In genomic region chr6:44305200-44305725, GRCh38 we compare ENCODE assay signal across 23 cellular contexts. TPM values are rescaled to one million over a fixed set of nuclear protein-coding genes. Genes with fewer than 3 reads are reported as not detected.
DNase-seq lines count a peak whose midpoint lies in the region; ATAC-seq, FAIRE-seq and TF ChIP-seq lines count a peak whose summit lies in the region.
"Had no signal": no experiment of that assay in that cellular context is flagged by ENCODE, and none has a peak within 500 bp of the region (broad histone marks: within the 10 kb centered on the region; RNA-seq: fewer than 3 reads in every experiment).

No MANE protein-coding gene starts in this region.

- no peaks in the 10 kb centered on the region for H3K27me3 ChIP-seq in K562 (ENCODE audit: control insufficient read depth in 2 of 2, insufficient read depth in 2 of 2, low read length in 2 of 2)
- no peaks in the 10 kb centered on the region for H3K27me3 ChIP-seq in right cardiac atrium (ENCODE audit: control insufficient read depth, insufficient read depth)
- H3K27me3 ChIP-seq: breast epithelium, gastroesophageal sphincter had no signal

- H3K27me3 Mint-ChIP-seq in nephron progenitor cell (ENCODE audit: low read depth, poor library complexity): no peaks in the 10 kb centered on the region
- H3K27me3 Mint-ChIP-seq: activated CD4-positive, alpha-beta T cell treated with anti-CD3 and anti-CD28 coated beads, Interleukin-2, amount 10 ng/mL, durations not matched to agents 7 days and 5 days; CD8-positive, alpha-beta memory T cell; type B pancreatic cell had no signal

- peak overlapping the region; percentile 75 for H3K27ac Mint-ChIP-seq in nephron progenitor cell
- H3K27ac Mint-ChIP-seq: activated CD4-positive, alpha-beta T cell treated with anti-CD3 and anti-CD28 coated beads, Interleukin-2, amount 10 ng/mL, durations not matched to agents 7 days and 5 days; nephron; type B pancreatic cell had no signal

- H3K36me3 Mint-ChIP-seq in nephron progenitor cell (ENCODE audit: low read depth): peaks cover 56% of the 10 kb centered on the region

- H3K27ac ChIP-seq in HEK293 (ENCODE audit: extremely low read depth, low read depth, low read length) (no peak overlapping the region), K562 (ENCODE audit: extremely low read depth, low read depth, low read length) (peak overlapping the region; percentile 62; the same call in 2 of the 3 replicates), right cardiac atrium (ENCODE audit: low read length) (no peak overlapping the region)
- H3K27ac ChIP-seq: breast epithelium, gastroesophageal sphincter, RWPE1, SK-N-MC had no signal

- WGBS in K562 (ENCODE audit: insufficient coverage, low coverage, missing lambda C conversion rate): 84% methylated on average over 5 of the region's 5 CpGs
- 84% methylated on average over 5 of the region's 5 CpGs for WGBS in right cardiac atrium

- no peak overlapping the region for H3K4me2 ChIP-seq in K562 (ENCODE audit: insufficient read depth, low read length)

- peaks cover 25 to 99% of the 10 kb centered on the region in 2 experiments for H3K36me3 ChIP-seq in HEK293 (ENCODE audit: control insufficient read depth in 2 of 2, insufficient read depth in 1 of 2, low read length in 2 of 2)
- H3K36me3 ChIP-seq in K562 (ENCODE audit: control insufficient read depth, insufficient read depth, low read length): peaks cover 93% of the 10 kb centered on the region
- H3K36me3 ChIP-seq: breast epithelium had no signal

- no peak for TF ChIP-seq EP300 in K562 (IDR thresholded peaks at IDR 0.05; ENCODE audit: low read length)

- peaks cover 13% of the 10 kb centered on the region for H3K4me1 Mint-ChIP-seq in nephron progenitor cell
- H3K4me1 Mint-ChIP-seq: nephron had no signal

- H3K79me2 ChIP-seq in K562 (ENCODE audit: control insufficient read depth, insufficient read depth, low read length): no peaks in the 10 kb centered on the region

- intact Hi-C loops in K562 (cut with micrococcal nuclease): no loop called here
- intact Hi-C loops in right cardiac atrium (cut with DNase I): no loop called here

- CTCF ChIA-PET in HEK293 (lab: Yijun Ruan, JAX) (interaction anchor here (0.5 to 7.1 kb wide), 25 partner anchors 7 to 205 kb away, joined by 3 to 117 read pairs (median 4); partner anchors contain the start of genes AARS2, SLC35B2 and TMEM151B), K562 (lab: Yijun Ruan, JAX; ENCODE audit: low intra/inter-chr PET ratio) (interaction anchor here (1.8 kb wide), 1 partner anchor 37 kb away, joined by 7 read pairs; no protein-coding TSS in a partner anchor)

- no peaks in the 10 kb centered on the region; the same call in 1 of the 2 replicates for H4K20me1 ChIP-seq in K562 (replicated peaks; ENCODE audit: control insufficient read depth, insufficient read depth, low read length)

- H3K4me3 ChIP-seq in HEK293 (ENCODE audit: low read depth, low read length): no peak overlapping the region
- no peak overlapping the region for H3K4me3 ChIP-seq in K562
- no peak overlapping the region for H3K4me3 ChIP-seq in right cardiac atrium (ENCODE audit: low read length)
- H3K4me3 ChIP-seq: breast epithelium, gastroesophageal sphincter, mucosa of descending colon, SK-N-MC had no signal

- BruUV-seq in K562 (replicated peaks; lab: Mats Ljungman, UMichigan): no TSS peak

- no peak for TF ChIP-seq RAD21 in K562 (CRISPR knock-in tag; conservative IDR thresholded peaks at IDR 0.05 in 1 of 2, IDR thresholded peaks at IDR 0.05 in 1 of 2)

- no peaks in the 10 kb centered on the region for H3K9me1 ChIP-seq in K562 (ENCODE audit: control insufficient read depth, insufficient read depth, low read length)

- TF ChIP-seq POLR2A in K562 (conservative IDR thresholded peaks at IDR 0.05): no peak

- peak; percentile 14 for DNase-seq in GM13976 (ENCODE audit: low spot score)
- no peak for DNase-seq in K562 (ENCODE audit: extremely low read depth in 1 of 4, low spot score in 3 of 4)
- DNase-seq in nephron progenitor cell: no peak
- DNase-seq in GM19238 (ENCODE audit: insufficient read length, low spot score): no peak
- DNase-seq in right cardiac atrium: no peak
- DNase-seq: NCI-H2029, NCI-H748 treated with DMSO at 0.1 percent for 48 hours had no signal

- H3K9ac ChIP-seq in K562 (ENCODE audit: insufficient read depth in 1 of 2, low read depth in 2 of 2, low read length in 2 of 2): peak overlapping the region in 1 of 2 experiments; percentile 30; a peak in 2 of 4 replicates

- H3K4me3 Mint-ChIP-seq in nephron progenitor cell: no peak overlapping the region
- H3K4me3 Mint-ChIP-seq: activated CD4-positive, alpha-beta T cell treated with anti-CD3 and anti-CD28 coated beads, Interleukin-2, amount 10 ng/mL, durations not matched to agents 7 days and 5 days; CD8-positive, alpha-beta memory T cell; nephron; type B pancreatic cell had no signal

- ATAC-seq in K562: peak; percentile 3; the same call in 1 of the 3 replicates
- ATAC-seq in GM21360 (IDR thresholded peaks at IDR 0.05; ENCODE audit: unreplicated experiment): no peak
- ATAC-seq in right cardiac atrium: no peak
- ATAC-seq: left ventricle myocardium superior had no signal

- POLR2A ChIA-PET in HEK293 (lab: Yijun Ruan, JAX): interaction anchor here (0.6 to 3.5 kb wide), 12 partner anchors 7 to 209 kb away, joined by 3 to 20 read pairs (median 4); partner anchors contain the start of genes AARS2, CDC5L and HSP90AB1
- POLR2A ChIA-PET in K562 (lab: Yijun Ruan, JAX): interaction anchor here (0.5 to 11.9 kb wide), 12 partner anchors 8 to 536 kb away, joined by 3 to 116 read pairs (median 4); partner anchors contain the start of genes AARS2 and HSP90AB1

- no peak overlapping the region for H2AFZ ChIP-seq in K562 (ENCODE audit: low read depth, low read length)

- TF ChIP-seq CTCF in GM13976 (IDR thresholded peaks at IDR 0.05; ENCODE audit: borderline replicate concordance, control extremely low read depth, extremely low read depth, insufficient read depth, missing control alignments) (no peak), HEK293 (tag by site-specific recombination; IDR thresholded peaks at IDR 0.05) (no peak), K562 (IDR thresholded peaks at IDR 0.05 in 2 of 3, conservative IDR thresholded peaks at IDR 0.05 in 1 of 3; ENCODE audit: insufficient read depth in 2 of 3, low read depth in 1 of 3, low read length in 3 of 3) (no peak), nephron progenitor cell (IDR thresholded peaks at IDR 0.05) (no peak)

- no peak for FAIRE-seq in K562 (lab: Jason Lieb, UNC)
- FAIRE-seq: endometrium, islet of Langerhans had no signal

- H3K9me3 ChIP-seq in HEK293 (ENCODE audit: control insufficient read depth, insufficient read depth, low read depth, low read length) (no peaks in the 10 kb centered on the region), K562 (replicated peaks; ENCODE audit: control insufficient read depth, insufficient read depth, low read depth, low read length) (no peaks in the 10 kb centered on the region), right cardiac atrium (ENCODE audit: control insufficient read depth, low read length) (no peaks in the 10 kb centered on the region)
- H3K9me3 ChIP-seq: breast epithelium, gastroesophageal sphincter, mucosa of descending colon had no signal

- in situ Hi-C loops in GM13976 (cut with MboI; ENCODE audit: low sequenced_read_pairs, unreplicated experiment): no loop called here
- in situ Hi-C loops in K562 (cut with MboI): no loop called here

- no peaks in the 10 kb centered on the region for H3K9me3 Mint-ChIP-seq in nephron progenitor cell
- H3K9me3 Mint-ChIP-seq: activated CD4-positive, alpha-beta T cell treated with anti-CD3 and anti-CD28 coated beads, Interleukin-2, amount 10 ng/mL, durations not matched to agents 7 days and 5 days; CD8-positive, alpha-beta memory T cell; nephron; type B pancreatic cell had no signal

- no peaks in the 10 kb centered on the region for H3K4me1 ChIP-seq in HEK293 (ENCODE audit: control insufficient read depth, insufficient read depth, low read length)
- peaks cover 2 to 17% of the 10 kb centered on the region in 2 experiments; a peak in 3 of 5 replicates for H3K4me1 ChIP-seq in K562 (replicated peaks in 1 of 2; ENCODE audit: control insufficient read depth in 2 of 2, insufficient read depth in 2 of 2, low read length in 2 of 2)
- no peaks in the 10 kb centered on the region for H3K4me1 ChIP-seq in right cardiac atrium (ENCODE audit: control insufficient read depth, insufficient read depth, low read length)
- H3K4me1 ChIP-seq: breast epithelium, gastroesophageal sphincter had no signal

RNA-seq across cellular contexts. Expression of gene AARS2, which starts 7.9 kb away (rescaled TPM):
- total RNA-seq in K562 (2011; cell fraction: chromatin; rRNA removed; ENCODE audit: low replicate concordance): 36.2 and 99.3 TPM in 2 replicates
- 53.7 and 56.5 TPM in 2 replicates for total RNA-seq in K562 (2011; cell fraction: nucleolus; rRNA removed)
- 43.9 and 45.0 TPM in 2 replicates for total RNA-seq in K562 (2011; cell fraction: nucleoplasm; rRNA removed)
- total RNA-seq in K562 (2014; rRNA removed) (30.5 and 34.6 TPM in 2 replicates), K562 (2014; rRNA removed; fragmentation: Illumina TruSeq; extraction: Trizol) (9.3 and 12.9 TPM in 2 replicates), K562 (2015; rRNA removed; fragmentation: Illumina TruSeq; extraction: Trizol) (23.6 and 24.6 TPM in 2 replicates), K562 (2021) (31.8 and 34.0 TPM in 2 replicates), right cardiac atrium (10 to 100 TPM in 2 of 4 donors, 1 to 10 TPM in 2; 6.8 to 12.2 (median 9.3) TPM)
- polyA plus RNA-seq in K562 (2011; rRNA removed) (11.4 and 11.6 TPM in 2 replicates), K562 (2014; fragmentation: Illumina TruSeq; extraction: Trizol) (18.3 and 23.7 TPM in 2 replicates), K562 (2014; fragmentation: Nextera tagmentation; extraction: Ambion mirVana) (1 to 10 TPM in 1 of 2 experiments, under 1 TPM in 1; 0.97 to 1.0 TPM), K562 (2014; rRNA removed) (21.9 and 24.4 TPM in 2 replicates), right cardiac atrium (4.5 TPM)
- 9.5 and 18.3 TPM in 2 replicates for polyA plus RNA-seq in K562 (2011; cell fraction: cytosol; rRNA removed)
- polyA plus RNA-seq in K562 (2011; cell fraction: nucleus; rRNA removed): 24.7 and 40.8 TPM in 2 replicates
- polyA plus RNA-seq in K562 (2012): 16.8 and 19.6 TPM in 2 replicates
- polyA minus RNA-seq in K562 (2011; rRNA and poly(A)+ RNA removed): 14.8 and 19.6 TPM in 2 replicates
- 13.1 and 15.3 TPM in 2 replicates for polyA minus RNA-seq in K562 (2011; cell fraction: cytosol; rRNA and poly(A)+ RNA removed)
- 33.1 and 37.5 TPM in 2 replicates for polyA minus RNA-seq in K562 (2011; cell fraction: nucleus; rRNA and poly(A)+ RNA removed)

RNA-seq across cellular contexts. Expression of gene TMEM151B, which starts 35.0 kb away (rescaled TPM):
- 0.30 TPM in 1 of 2 replicates, not detected in the other for total RNA-seq in K562 (2011; cell fraction: chromatin; rRNA removed; ENCODE audit: low replicate concordance)
- under 0.01 and 0.26 TPM in 2 replicates for total RNA-seq in K562 (2011; cell fraction: nucleolus; rRNA removed)
- not detected in 2 replicates for total RNA-seq in K562 (2011; cell fraction: nucleoplasm; rRNA removed)
- total RNA-seq in K562 (2014; rRNA removed): not detected in 2 replicates
- not detected in 2 replicates for total RNA-seq in K562 (2014; rRNA removed; fragmentation: Illumina TruSeq; extraction: Trizol)
- total RNA-seq in K562 (2015; rRNA removed; fragmentation: Illumina TruSeq; extraction: Trizol): not detected in 2 replicates
- not detected in 2 replicates for total RNA-seq in K562 (2021)
- polyA plus RNA-seq in K562 (2011; rRNA removed): not detected in 2 replicates
- 0.01 TPM in 1 of 2 replicates, not detected in the other for polyA plus RNA-seq in K562 (2011; cell fraction: cytosol; rRNA removed)
- polyA plus RNA-seq in K562 (2011; cell fraction: nucleus; rRNA removed): 0.04 TPM in 1 of 2 replicates, not detected in the other
- polyA plus RNA-seq in K562 (2012): 0.34 and 0.36 TPM in 2 replicates
- not detected in 2 replicates for polyA plus RNA-seq in K562 (2014; fragmentation: Illumina TruSeq; extraction: Trizol)
- polyA plus RNA-seq in K562 (2014; fragmentation: Nextera tagmentation; extraction: Ambion mirVana): not detected
- polyA plus RNA-seq in K562 (2014; rRNA removed): not detected in 2 replicates
- 0.09 TPM in 1 of 2 replicates, not detected in the other for polyA minus RNA-seq in K562 (2011; rRNA and poly(A)+ RNA removed)
- not detected in 2 replicates for polyA minus RNA-seq in K562 (2011; cell fraction: cytosol; rRNA and poly(A)+ RNA removed)
- not detected in 2 replicates for polyA minus RNA-seq in K562 (2011; cell fraction: nucleus; rRNA and poly(A)+ RNA removed)
- total RNA-seq in right cardiac atrium: 1 to 10 TPM in 1 of 4 donors, under 1 TPM in 1, not detected in 2; 0.26 to 1.1 TPM
- polyA plus RNA-seq in right cardiac atrium: 0.88 TPM
- total RNA-seq: activated CD4-positive, alpha-beta T cell treated with anti-CD3 and anti-CD28 coated beads, Interleukin-2, amount 10 ng/mL, durations not matched to agents 7 days and 5 days; CD8-positive, alpha-beta memory T cell; left ventricle myocardium superior; sciatic nerve had no signal
- polyA plus RNA-seq: CD8-positive, alpha-beta memory T cell had no signal

RNA-seq across cellular contexts. Expression of gene SPATS1, which starts 37.2 kb away (rescaled TPM):
- total RNA-seq in K562 (2011; cell fraction: chromatin; rRNA removed; ENCODE audit: low replicate concordance): not detected in 2 replicates
- total RNA-seq in K562 (2011; cell fraction: nucleolus; rRNA removed): not detected in 2 replicates
- not detected in 2 replicates for total RNA-seq in K562 (2011; cell fraction: nucleoplasm; rRNA removed)
- not detected in 2 replicates for total RNA-seq in K562 (2014; rRNA removed)
- not detected in 2 replicates for total RNA-seq in K562 (2014; rRNA removed; fragmentation: Illumina TruSeq; extraction: Trizol)
- not detected in 2 replicates for total RNA-seq in K562 (2015; rRNA removed; fragmentation: Illumina TruSeq; extraction: Trizol)
- not detected in 2 replicates for total RNA-seq in K562 (2021)
- polyA plus RNA-seq in K562 (2011; rRNA removed): not detected in 2 replicates
- polyA plus RNA-seq in K562 (2011; cell fraction: cytosol; rRNA removed): not detected in 2 replicates
- not detected in 2 replicates for polyA plus RNA-seq in K562 (2011; cell fraction: nucleus; rRNA removed)
- polyA plus RNA-seq in K562 (2012): not detected in 2 replicates
- not detected in 2 replicates for polyA plus RNA-seq in K562 (2014; fragmentation: Illumina TruSeq; extraction: Trizol)
- not detected for polyA plus RNA-seq in K562 (2014; fragmentation: Nextera tagmentation; extraction: Ambion mirVana)
- polyA plus RNA-seq in K562 (2014; rRNA removed): not detected in 2 replicates
- not detected in 2 replicates for polyA minus RNA-seq in K562 (2011; rRNA and poly(A)+ RNA removed)
- polyA minus RNA-seq in K562 (2011; cell fraction: cytosol; rRNA and poly(A)+ RNA removed): not detected in 2 replicates
- not detected in 2 replicates for polyA minus RNA-seq in K562 (2011; cell fraction: nucleus; rRNA and poly(A)+ RNA removed)
- total RNA-seq in right cardiac atrium: not detected
- polyA plus RNA-seq in right cardiac atrium: not detected
- total RNA-seq: activated CD4-positive, alpha-beta T cell treated with anti-CD3 and anti-CD28 coated beads, Interleukin-2, amount 10 ng/mL, durations not matched to agents 7 days and 5 days; breast epithelium; CD8-positive, alpha-beta memory T cell; gastroesophageal sphincter; H7; left ventricle myocardium superior; mucosa of descending colon; sciatic nerve had no signal
- polyA plus RNA-seq: CD8-positive, alpha-beta memory T cell had no signal

RNA-seq across cellular contexts. Expression of gene NFKBIE, which starts 39.9 kb away (rescaled TPM):
- 10.6 and 17.8 TPM in 2 replicates for total RNA-seq in K562 (2011; cell fraction: chromatin; rRNA removed; ENCODE audit: low replicate concordance)
- 11.2 and 14.0 TPM in 2 replicates for total RNA-seq in K562 (2011; cell fraction: nucleolus; rRNA removed)
- 7.4 and 8.2 TPM in 2 replicates for total RNA-seq in K562 (2011; cell fraction: nucleoplasm; rRNA removed)
- total RNA-seq in K562 (2014; rRNA removed) (15.7 TPM in 2 replicates), K562 (2014; rRNA removed; fragmentation: Illumina TruSeq; extraction: Trizol) (11.6 and 11.7 TPM in 2 replicates), K562 (2015; rRNA removed; fragmentation: Illumina TruSeq; extraction: Trizol) (14.2 and 14.6 TPM in 2 replicates), K562 (2021) (14.0 and 16.4 TPM in 2 replicates), right cardiac atrium (1 to 10 TPM; 3.7 to 5.5 (median 4.3) TPM)
- polyA plus RNA-seq in K562 (2011; rRNA removed) (11.9 and 12.3 TPM in 2 replicates), K562 (2014; fragmentation: Illumina TruSeq; extraction: Trizol) (10.0 and 12.3 TPM in 2 replicates), K562 (2014; fragmentation: Nextera tagmentation; extraction: Ambion mirVana) (1 to 10 TPM; 2.1 to 2.9 TPM), K562 (2014; rRNA removed) (10.2 and 11.6 TPM in 2 replicates), right cardiac atrium (2.6 TPM)
- polyA plus RNA-seq in K562 (2011; cell fraction: cytosol; rRNA removed): 10.4 and 28.2 TPM in 2 replicates
- polyA plus RNA-seq in K562 (2011; cell fraction: nucleus; rRNA removed): 9.7 and 14.7 TPM in 2 replicates
- 11.2 and 13.6 TPM in 2 replicates for polyA plus RNA-seq in K562 (2012)
- 8.3 and 9.5 TPM in 2 replicates for polyA minus RNA-seq in K562 (2011; rRNA and poly(A)+ RNA removed)
- 9.4 and 10.1 TPM in 2 replicates for polyA minus RNA-seq in K562 (2011; cell fraction: cytosol; rRNA and poly(A)+ RNA removed)
- polyA minus RNA-seq in K562 (2011; cell fraction: nucleus; rRNA and poly(A)+ RNA removed): 12.0 and 12.9 TPM in 2 replicates

RNA-seq across cellular contexts. Expression of gene SLC35B2, which starts 47.9 kb away (rescaled TPM):
- 26.7 and 95.0 TPM in 2 replicates for total RNA-seq in K562 (2011; cell fraction: chromatin; rRNA removed; ENCODE audit: low replicate concordance)
- 138 and 143 TPM in 2 replicates for total RNA-seq in K562 (2011; cell fraction: nucleolus; rRNA removed)
- 89.1 and 89.6 TPM in 2 replicates for total RNA-seq in K562 (2011; cell fraction: nucleoplasm; rRNA removed)
- total RNA-seq in K562 (2014; rRNA removed) (43.6 and 59.3 TPM in 2 replicates), K562 (2014; rRNA removed; fragmentation: Illumina TruSeq; extraction: Trizol) (31.1 and 38.8 TPM in 2 replicates), K562 (2015; rRNA removed; fragmentation: Illumina TruSeq; extraction: Trizol) (46.0 and 47.1 TPM in 2 replicates), K562 (2021) (53.1 and 54.3 TPM in 2 replicates), right cardiac atrium (10 to 100 TPM; 21.0 to 25.2 (median 23.0) TPM)
- polyA plus RNA-seq in K562 (2011; rRNA removed) (50.8 and 53.9 TPM in 2 replicates), K562 (2014; fragmentation: Illumina TruSeq; extraction: Trizol) (57.6 and 58.9 TPM in 2 replicates), K562 (2014; fragmentation: Nextera tagmentation; extraction: Ambion mirVana) (10 to 100 TPM; 14.5 to 19.2 TPM), K562 (2014; rRNA removed) (59.1 and 61.8 TPM in 2 replicates), right cardiac atrium (15.8 TPM)
- polyA plus RNA-seq in K562 (2011; cell fraction: cytosol; rRNA removed): 78.9 and 125 TPM in 2 replicates
- polyA plus RNA-seq in K562 (2011; cell fraction: nucleus; rRNA removed): 67.9 and 76.7 TPM in 2 replicates
- 57.9 and 70.2 TPM in 2 replicates for polyA plus RNA-seq in K562 (2012)
- 23.7 and 34.2 TPM in 2 replicates for polyA minus RNA-seq in K562 (2011; rRNA and poly(A)+ RNA removed)
- polyA minus RNA-seq in K562 (2011; cell fraction: cytosol; rRNA and poly(A)+ RNA removed): 21.6 and 21.9 TPM in 2 replicates
- 19.0 and 20.8 TPM in 2 replicates for polyA minus RNA-seq in K562 (2011; cell fraction: nucleus; rRNA and poly(A)+ RNA removed)
